In the genomic region with DNA sequence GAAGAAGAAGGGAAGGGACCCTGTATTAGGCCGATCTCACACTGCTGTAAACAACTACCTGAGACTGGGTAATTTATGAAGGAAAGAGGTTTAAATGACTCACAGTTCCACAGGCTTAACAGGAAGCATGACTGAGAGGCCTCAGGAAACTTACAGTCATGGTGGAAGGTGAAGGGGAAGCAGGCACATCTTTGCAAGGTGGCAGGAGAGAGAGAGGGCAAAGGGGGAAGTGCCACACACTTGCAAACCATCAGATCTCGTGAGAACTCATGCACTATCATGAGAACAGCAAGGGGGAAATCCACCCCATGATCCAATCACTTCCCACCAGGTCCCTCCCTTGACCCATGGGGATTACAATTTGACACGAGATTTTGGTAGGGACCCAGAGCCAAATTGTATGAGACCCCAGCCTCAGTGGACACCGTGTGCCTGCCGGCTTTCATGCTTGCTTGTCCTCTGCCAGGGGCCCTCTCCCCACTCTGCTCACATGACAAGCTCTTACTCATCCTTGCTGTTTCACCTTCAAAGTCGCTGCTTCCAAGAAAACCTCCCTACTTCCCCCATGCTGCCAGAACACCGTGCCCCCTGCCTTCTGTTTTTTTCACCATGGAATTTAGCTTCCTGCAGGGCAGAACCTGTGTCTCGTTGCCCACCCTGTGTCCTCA, we compare ENCODE assay signal across 1 cellular context.
TF ChIP-seq lines count a peak whose summit lies in the region.

No MANE protein-coding gene starts in this region.

TF ChIP-seq in K562, 482 proteins besides CTCF, POLR2A, EP300 and RAD21 (continues in another document):
- TF ChIP-seq, protein P1, sequence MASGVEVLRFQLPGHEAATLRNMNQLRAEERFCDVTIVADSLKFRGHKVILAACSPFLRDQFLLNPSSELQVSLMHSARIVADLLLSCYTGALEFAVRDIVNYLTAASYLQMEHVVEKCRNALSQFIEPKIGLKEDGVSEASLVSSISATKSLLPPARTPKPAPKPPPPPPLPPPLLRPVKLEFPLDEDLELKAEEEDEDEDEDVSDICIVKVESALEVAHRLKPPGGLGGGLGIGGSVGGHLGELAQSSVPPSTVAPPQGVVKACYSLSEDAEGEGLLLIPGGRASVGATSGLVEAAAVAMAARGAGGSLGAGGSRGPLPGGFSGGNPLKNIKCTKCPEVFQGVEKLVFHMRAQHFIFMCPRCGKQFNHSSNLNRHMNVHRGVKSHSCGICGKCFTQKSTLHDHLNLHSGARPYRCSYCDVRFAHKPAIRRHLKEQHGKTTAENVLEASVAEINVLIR (CRISPR knock-in tag; IDR thresholded peaks at IDR 0.05), result no peak
- TF ChIP-seq ZNF197 (CRISPR knock-in tag; IDR thresholded peaks at IDR 0.05; ENCODE audit: low read depth) (no peak), POLR2H (tag; IDR thresholded peaks at IDR 0.05; ENCODE audit: low read depth) (no peak), ETV1 (tag; conservative IDR thresholded peaks at IDR 0.05; ENCODE audit: low read depth) (peak; percentile 58), MEF2A (IDR thresholded peaks at IDR 0.05; ENCODE audit: control insufficient read depth, low read depth, low read length) (no peak), ZNF408 (CRISPR knock-in tag; IDR thresholded peaks at IDR 0.05; ENCODE audit: low read depth) (no peak), ESRRA (IDR thresholded peaks at IDR 0.05; ENCODE audit: borderline replicate concordance, low read depth) (no peak), RNF2 (IDR thresholded peaks at IDR 0.05) (no peak), RCOR1 (IDR thresholded peaks at IDR 0.05; ENCODE audit: borderline replicate concordance in 1 of 2, low read depth in 2 of 2, low read length in 2 of 2) (no peak), JUND (IDR thresholded peaks at IDR 0.05; ENCODE audit: borderline replicate concordance, low read depth, low read length) (peak; percentile 46; the same call in 1 of the 2 replicates), JUND (tag; IDR thresholded peaks at IDR 0.05; ENCODE audit: borderline replicate concordance, low read depth, low read length) (no peak), ZNF830 (CRISPR knock-in tag; IDR thresholded peaks at IDR 0.05) (no peak), ZC3H11A (IDR thresholded peaks at IDR 0.05; ENCODE audit: low read depth, low read length) (no peak), ZNF561 (CRISPR knock-in tag; conservative IDR thresholded peaks at IDR 0.05) (no peak), TCF7 (IDR thresholded peaks at IDR 0.05; ENCODE audit: borderline replicate concordance) (no peak), TRIM28 (IDR thresholded peaks at IDR 0.05) (peak; percentile 71; the same call in 1 of the 2 replicates), ZNF316 (IDR thresholded peaks at IDR 0.05) (peak; percentile 45; the same call in 1 of the 2 replicates), TAF15 (IDR thresholded peaks at IDR 0.05; ENCODE audit: low read depth, low read length) (no peak), SMAD2 (IDR thresholded peaks at IDR 0.05; ENCODE audit: low read depth, low read length) (no peak), ILK (tag; IDR thresholded peaks at IDR 0.05; ENCODE audit: borderline replicate concordance, low read depth) (no peak), KLF16 (IDR thresholded peaks at IDR 0.05) (no peak), HMG20A (CRISPR knock-in tag; conservative IDR thresholded peaks at IDR 0.05) (no peak), L3MBTL2 (IDR thresholded peaks at IDR 0.05) (peak; percentile 45; the same call in 1 of the 2 replicates), KAT8 (IDR thresholded peaks at IDR 0.05; ENCODE audit: low read depth) (no peak), SMARCE1 (IDR thresholded peaks at IDR 0.05) (no peak), C11orf30 (IDR thresholded peaks at IDR 0.05; ENCODE audit: low read depth) (no peak), ZNF311 (CRISPR knock-in tag; IDR thresholded peaks at IDR 0.05) (no peak), SMAD3 (CRISPR knock-in tag; conservative IDR thresholded peaks at IDR 0.05) (no peak)
- TF ChIP-seq, protein P2, sequence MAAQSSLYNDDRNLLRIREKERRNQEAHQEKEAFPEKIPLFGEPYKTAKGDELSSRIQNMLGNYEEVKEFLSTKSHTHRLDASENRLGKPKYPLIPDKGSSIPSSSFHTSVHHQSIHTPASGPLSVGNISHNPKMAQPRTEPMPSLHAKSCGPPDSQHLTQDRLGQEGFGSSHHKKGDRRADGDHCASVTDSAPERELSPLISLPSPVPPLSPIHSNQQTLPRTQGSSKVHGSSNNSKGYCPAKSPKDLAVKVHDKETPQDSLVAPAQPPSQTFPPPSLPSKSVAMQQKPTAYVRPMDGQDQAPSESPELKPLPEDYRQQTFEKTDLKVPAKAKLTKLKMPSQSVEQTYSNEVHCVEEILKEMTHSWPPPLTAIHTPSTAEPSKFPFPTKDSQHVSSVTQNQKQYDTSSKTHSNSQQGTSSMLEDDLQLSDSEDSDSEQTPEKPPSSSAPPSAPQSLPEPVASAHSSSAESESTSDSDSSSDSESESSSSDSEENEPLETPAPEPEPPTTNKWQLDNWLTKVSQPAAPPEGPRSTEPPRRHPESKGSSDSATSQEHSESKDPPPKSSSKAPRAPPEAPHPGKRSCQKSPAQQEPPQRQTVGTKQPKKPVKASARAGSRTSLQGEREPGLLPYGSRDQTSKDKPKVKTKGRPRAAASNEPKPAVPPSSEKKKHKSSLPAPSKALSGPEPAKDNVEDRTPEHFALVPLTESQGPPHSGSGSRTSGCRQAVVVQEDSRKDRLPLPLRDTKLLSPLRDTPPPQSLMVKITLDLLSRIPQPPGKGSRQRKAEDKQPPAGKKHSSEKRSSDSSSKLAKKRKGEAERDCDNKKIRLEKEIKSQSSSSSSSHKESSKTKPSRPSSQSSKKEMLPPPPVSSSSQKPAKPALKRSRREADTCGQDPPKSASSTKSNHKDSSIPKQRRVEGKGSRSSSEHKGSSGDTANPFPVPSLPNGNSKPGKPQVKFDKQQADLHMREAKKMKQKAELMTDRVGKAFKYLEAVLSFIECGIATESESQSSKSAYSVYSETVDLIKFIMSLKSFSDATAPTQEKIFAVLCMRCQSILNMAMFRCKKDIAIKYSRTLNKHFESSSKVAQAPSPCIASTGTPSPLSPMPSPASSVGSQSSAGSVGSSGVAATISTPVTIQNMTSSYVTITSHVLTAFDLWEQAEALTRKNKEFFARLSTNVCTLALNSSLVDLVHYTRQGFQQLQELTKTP (IDR thresholded peaks at IDR 0.05; ENCODE audit: low read depth in 1 of 2, partially characterized antibody in 2 of 2), result no peak
- TF ChIP-seq, protein P3, sequence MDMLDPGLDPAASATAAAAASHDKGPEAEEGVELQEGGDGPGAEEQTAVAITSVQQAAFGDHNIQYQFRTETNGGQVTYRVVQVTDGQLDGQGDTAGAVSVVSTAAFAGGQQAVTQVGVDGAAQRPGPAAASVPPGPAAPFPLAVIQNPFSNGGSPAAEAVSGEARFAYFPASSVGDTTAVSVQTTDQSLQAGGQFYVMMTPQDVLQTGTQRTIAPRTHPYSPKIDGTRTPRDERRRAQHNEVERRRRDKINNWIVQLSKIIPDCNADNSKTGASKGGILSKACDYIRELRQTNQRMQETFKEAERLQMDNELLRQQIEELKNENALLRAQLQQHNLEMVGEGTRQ (CRISPR knock-in tag; IDR thresholded peaks at IDR 0.05), result no peak
- TF ChIP-seq, protein P4, sequence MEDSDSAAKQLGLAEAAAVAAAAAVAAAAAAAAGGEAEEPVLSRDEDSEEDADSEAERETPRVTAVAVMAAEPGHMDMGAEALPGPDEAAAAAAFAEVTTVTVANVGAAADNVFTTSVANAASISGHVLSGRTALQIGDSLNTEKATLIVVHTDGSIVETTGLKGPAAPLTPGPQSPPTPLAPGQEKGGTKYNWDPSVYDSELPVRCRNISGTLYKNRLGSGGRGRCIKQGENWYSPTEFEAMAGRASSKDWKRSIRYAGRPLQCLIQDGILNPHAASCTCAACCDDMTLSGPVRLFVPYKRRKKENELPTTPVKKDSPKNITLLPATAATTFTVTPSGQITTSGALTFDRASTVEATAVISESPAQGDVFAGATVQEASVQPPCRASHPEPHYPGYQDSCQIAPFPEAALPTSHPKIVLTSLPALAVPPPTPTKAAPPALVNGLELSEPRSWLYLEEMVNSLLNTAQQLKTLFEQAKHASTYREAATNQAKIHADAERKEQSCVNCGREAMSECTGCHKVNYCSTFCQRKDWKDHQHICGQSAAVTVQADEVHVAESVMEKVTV (CRISPR knock-in tag; IDR thresholded peaks at IDR 0.05), result no peak
- TF ChIP-seq, protein P5, sequence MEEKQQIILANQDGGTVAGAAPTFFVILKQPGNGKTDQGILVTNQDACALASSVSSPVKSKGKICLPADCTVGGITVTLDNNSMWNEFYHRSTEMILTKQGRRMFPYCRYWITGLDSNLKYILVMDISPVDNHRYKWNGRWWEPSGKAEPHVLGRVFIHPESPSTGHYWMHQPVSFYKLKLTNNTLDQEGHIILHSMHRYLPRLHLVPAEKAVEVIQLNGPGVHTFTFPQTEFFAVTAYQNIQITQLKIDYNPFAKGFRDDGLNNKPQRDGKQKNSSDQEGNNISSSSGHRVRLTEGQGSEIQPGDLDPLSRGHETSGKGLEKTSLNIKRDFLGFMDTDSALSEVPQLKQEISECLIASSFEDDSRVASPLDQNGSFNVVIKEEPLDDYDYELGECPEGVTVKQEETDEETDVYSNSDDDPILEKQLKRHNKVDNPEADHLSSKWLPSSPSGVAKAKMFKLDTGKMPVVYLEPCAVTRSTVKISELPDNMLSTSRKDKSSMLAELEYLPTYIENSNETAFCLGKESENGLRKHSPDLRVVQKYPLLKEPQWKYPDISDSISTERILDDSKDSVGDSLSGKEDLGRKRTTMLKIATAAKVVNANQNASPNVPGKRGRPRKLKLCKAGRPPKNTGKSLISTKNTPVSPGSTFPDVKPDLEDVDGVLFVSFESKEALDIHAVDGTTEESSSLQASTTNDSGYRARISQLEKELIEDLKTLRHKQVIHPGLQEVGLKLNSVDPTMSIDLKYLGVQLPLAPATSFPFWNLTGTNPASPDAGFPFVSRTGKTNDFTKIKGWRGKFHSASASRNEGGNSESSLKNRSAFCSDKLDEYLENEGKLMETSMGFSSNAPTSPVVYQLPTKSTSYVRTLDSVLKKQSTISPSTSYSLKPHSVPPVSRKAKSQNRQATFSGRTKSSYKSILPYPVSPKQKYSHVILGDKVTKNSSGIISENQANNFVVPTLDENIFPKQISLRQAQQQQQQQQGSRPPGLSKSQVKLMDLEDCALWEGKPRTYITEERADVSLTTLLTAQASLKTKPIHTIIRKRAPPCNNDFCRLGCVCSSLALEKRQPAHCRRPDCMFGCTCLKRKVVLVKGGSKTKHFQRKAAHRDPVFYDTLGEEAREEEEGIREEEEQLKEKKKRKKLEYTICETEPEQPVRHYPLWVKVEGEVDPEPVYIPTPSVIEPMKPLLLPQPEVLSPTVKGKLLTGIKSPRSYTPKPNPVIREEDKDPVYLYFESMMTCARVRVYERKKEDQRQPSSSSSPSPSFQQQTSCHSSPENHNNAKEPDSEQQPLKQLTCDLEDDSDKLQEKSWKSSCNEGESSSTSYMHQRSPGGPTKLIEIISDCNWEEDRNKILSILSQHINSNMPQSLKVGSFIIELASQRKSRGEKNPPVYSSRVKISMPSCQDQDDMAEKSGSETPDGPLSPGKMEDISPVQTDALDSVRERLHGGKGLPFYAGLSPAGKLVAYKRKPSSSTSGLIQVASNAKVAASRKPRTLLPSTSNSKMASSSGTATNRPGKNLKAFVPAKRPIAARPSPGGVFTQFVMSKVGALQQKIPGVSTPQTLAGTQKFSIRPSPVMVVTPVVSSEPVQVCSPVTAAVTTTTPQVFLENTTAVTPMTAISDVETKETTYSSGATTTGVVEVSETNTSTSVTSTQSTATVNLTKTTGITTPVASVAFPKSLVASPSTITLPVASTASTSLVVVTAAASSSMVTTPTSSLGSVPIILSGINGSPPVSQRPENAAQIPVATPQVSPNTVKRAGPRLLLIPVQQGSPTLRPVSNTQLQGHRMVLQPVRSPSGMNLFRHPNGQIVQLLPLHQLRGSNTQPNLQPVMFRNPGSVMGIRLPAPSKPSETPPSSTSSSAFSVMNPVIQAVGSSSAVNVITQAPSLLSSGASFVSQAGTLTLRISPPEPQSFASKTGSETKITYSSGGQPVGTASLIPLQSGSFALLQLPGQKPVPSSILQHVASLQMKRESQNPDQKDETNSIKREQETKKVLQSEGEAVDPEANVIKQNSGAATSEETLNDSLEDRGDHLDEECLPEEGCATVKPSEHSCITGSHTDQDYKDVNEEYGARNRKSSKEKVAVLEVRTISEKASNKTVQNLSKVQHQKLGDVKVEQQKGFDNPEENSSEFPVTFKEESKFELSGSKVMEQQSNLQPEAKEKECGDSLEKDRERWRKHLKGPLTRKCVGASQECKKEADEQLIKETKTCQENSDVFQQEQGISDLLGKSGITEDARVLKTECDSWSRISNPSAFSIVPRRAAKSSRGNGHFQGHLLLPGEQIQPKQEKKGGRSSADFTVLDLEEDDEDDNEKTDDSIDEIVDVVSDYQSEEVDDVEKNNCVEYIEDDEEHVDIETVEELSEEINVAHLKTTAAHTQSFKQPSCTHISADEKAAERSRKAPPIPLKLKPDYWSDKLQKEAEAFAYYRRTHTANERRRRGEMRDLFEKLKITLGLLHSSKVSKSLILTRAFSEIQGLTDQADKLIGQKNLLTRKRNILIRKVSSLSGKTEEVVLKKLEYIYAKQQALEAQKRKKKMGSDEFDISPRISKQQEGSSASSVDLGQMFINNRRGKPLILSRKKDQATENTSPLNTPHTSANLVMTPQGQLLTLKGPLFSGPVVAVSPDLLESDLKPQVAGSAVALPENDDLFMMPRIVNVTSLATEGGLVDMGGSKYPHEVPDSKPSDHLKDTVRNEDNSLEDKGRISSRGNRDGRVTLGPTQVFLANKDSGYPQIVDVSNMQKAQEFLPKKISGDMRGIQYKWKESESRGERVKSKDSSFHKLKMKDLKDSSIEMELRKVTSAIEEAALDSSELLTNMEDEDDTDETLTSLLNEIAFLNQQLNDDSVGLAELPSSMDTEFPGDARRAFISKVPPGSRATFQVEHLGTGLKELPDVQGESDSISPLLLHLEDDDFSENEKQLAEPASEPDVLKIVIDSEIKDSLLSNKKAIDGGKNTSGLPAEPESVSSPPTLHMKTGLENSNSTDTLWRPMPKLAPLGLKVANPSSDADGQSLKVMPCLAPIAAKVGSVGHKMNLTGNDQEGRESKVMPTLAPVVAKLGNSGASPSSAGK (IDR thresholded peaks at IDR 0.05), result 0 out of 2 replicates have a peak, but pooled peaks have one; percentile 16
- TF ChIP-seq, protein P6, sequence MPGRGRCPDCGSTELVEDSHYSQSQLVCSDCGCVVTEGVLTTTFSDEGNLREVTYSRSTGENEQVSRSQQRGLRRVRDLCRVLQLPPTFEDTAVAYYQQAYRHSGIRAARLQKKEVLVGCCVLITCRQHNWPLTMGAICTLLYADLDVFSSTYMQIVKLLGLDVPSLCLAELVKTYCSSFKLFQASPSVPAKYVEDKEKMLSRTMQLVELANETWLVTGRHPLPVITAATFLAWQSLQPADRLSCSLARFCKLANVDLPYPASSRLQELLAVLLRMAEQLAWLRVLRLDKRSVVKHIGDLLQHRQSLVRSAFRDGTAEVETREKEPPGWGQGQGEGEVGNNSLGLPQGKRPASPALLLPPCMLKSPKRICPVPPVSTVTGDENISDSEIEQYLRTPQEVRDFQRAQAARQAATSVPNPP (IDR thresholded peaks at IDR 0.05; ENCODE audit: borderline replicate concordance, insufficient read depth, insufficient read length), result no peak
- TF ChIP-seq, protein P7, sequence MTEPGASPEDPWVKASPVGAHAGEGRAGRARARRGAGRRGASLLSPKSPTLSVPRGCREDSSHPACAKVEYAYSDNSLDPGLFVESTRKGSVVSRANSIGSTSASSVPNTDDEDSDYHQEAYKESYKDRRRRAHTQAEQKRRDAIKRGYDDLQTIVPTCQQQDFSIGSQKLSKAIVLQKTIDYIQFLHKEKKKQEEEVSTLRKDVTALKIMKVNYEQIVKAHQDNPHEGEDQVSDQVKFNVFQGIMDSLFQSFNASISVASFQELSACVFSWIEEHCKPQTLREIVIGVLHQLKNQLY (CRISPR knock-in tag; conservative IDR thresholded peaks at IDR 0.05), result no peak
